Comparison of ENCODE assay signal across 18 cellular contexts in the genomic region with DNA sequence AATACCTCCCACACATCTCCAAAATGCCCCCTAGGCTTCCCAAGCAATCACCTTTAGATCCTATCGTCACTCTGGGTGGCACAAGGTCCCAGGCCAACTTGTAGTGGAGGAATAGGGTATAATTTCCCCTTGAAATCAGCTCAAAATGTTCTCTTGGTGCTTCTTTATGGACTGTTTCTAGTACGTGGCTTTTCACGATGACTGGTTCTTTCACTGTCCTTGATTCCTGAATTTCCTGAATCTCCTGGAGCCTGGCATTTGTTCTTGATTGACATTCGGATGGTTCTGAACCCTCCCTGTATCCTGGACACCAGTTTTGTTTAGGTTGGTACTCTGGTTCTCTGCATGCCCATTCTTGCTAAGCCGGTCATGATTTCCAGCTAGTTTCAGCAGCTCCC. TPM values are rescaled to one million over a fixed set of nuclear protein-coding genes. Genes with fewer than 3 reads are reported as not detected.
DNase-seq lines count a peak whose midpoint lies in the region; ATAC-seq and TF ChIP-seq lines count a peak whose summit lies in the region.
"Had no signal": no experiment of that assay in that cellular context is flagged by ENCODE, and none has a peak within 500 bp of the region (broad histone marks: within the 10 kb centered on the region; RNA-seq: fewer than 3 reads in every experiment).

No MANE protein-coding gene starts in this region.

- peak overlapping the region; percentile 89 for H3K27ac ChIP-seq in mammary epithelial cell (ENCODE audit: insufficient read depth, low read depth, low read length)
- H3K27ac ChIP-seq: SK-N-MC had no signal

- H3K4me3 Mint-ChIP-seq in mesothelial cell of epicardium = no peak overlapping the region
- H3K4me3 Mint-ChIP-seq: H9 had no signal

- no peaks in the 10 kb centered on the region for H3K9me3 Mint-ChIP-seq in mesothelial cell of epicardium
- H3K9me3 Mint-ChIP-seq: H9 had no signal

- H3K9ac ChIP-seq in mammary epithelial cell (ENCODE audit: insufficient read depth, low read length) = peak overlapping the region; percentile 31

- no peaks in the 10 kb centered on the region for H3K27me3 ChIP-seq in mammary epithelial cell (ENCODE audit: insufficient read depth, low read length)

- no peak for TF ChIP-seq CTCF in mammary epithelial cell (conservative IDR thresholded peaks at IDR 0.05 in 1 of 2, IDR thresholded peaks at IDR 0.05 in 1 of 2; ENCODE audit: extremely low read depth in 1 of 2, insufficient read depth in 1 of 2, low read depth in 1 of 2, low read length in 2 of 2)
- no peak for TF ChIP-seq CTCF in mesothelial cell of epicardium (IDR thresholded peaks at IDR 0.05; ENCODE audit: unreplicated experiment)

- intact Hi-C loops in mammary epithelial cell (cut with micrococcal nuclease) = loop anchor here (1.0 kb wide), 1 partner anchor 8 kb away; no protein-coding TSS in a partner anchor

- H3K27me3 Mint-ChIP-seq in mesothelial cell of epicardium (ENCODE audit: low read depth) = peaks cover 6% of the 10 kb centered on the region

- 1% methylated on average over 5 of the region's 5 CpGs for WGBS in mammary epithelial cell (ENCODE audit: low coverage, missing lambda C conversion rate)

- no peaks in the 10 kb centered on the region for H3K4me1 Mint-ChIP-seq in mesothelial cell of epicardium

- H3K9me3 ChIP-seq in mammary epithelial cell (replicated peaks; ENCODE audit: insufficient read depth, low read length) = no peaks in the 10 kb centered on the region

- no peaks in the 10 kb centered on the region for H3K36me3 ChIP-seq in mammary epithelial cell (ENCODE audit: insufficient read depth, low read length)

- H2AFZ ChIP-seq in mammary epithelial cell (ENCODE audit: low read depth, low read length) = peak overlapping the region; percentile 59

- ATAC-seq in GM18520 (IDR thresholded peaks at IDR 0.05; ENCODE audit: unreplicated experiment) (no peak), HG02970 (IDR thresholded peaks at IDR 0.05; ENCODE audit: low FRiP score, unreplicated experiment) (no peak)
- ATAC-seq: K562 had no signal

- peaks cover 2% of the 10 kb centered on the region for H3K79me2 ChIP-seq in mammary epithelial cell (ENCODE audit: insufficient read depth, low read length)

- CTCF ChIA-PET in mammary epithelial cell (lab: Charles Lee; ENCODE audit: low non-redundant PET) = no interaction called here

- H3K4me2 ChIP-seq in mammary epithelial cell (ENCODE audit: insufficient read depth, low read depth, low read length) = peak overlapping the region; percentile 61

- no peaks in the 10 kb centered on the region for H3K36me3 Mint-ChIP-seq in mesothelial cell of epicardium

- peaks cover 11% of the 10 kb centered on the region for H3K4me1 ChIP-seq in mammary epithelial cell (ENCODE audit: insufficient read depth, low read length)

- in situ Hi-C loops in mammary epithelial cell (cut with MboI; ENCODE audit: low sequenced_read_pairs in 2 of 2) = no loop called here

- dilution Hi-C loops in mammary epithelial cell (cut with HindIII; ENCODE audit: low sequenced_read_pairs) = no loop called here

- TSS peak; percentile 22 for BruUV-seq in mammary epithelial cell (replicated peaks; lab: Mats Ljungman, UMichigan)

- H4K20me1 ChIP-seq in mammary epithelial cell (ENCODE audit: insufficient read depth, low read length) = no peaks in the 10 kb centered on the region

- peak overlapping the region; percentile 28 for H3K27ac Mint-ChIP-seq in mesothelial cell of epicardium

- peak overlapping the region in 1 of 3 experiments; percentile 14 for H3K4me3 ChIP-seq in mammary epithelial cell (replicated peaks in 1 of 3; ENCODE audit: insufficient read depth in 1 of 3, low read depth in 2 of 3, low read length in 3 of 3)
- H3K4me3 ChIP-seq: K562, SK-N-MC had no signal

- peak; percentile 41 for DNase-seq in DMS 273 (lab: John Stamatoyannopoulos, UW; ENCODE audit: unreplicated experiment)
- DNase-seq in NCI-H69 (lab: John Stamatoyannopoulos, UW) = peak; percentile 19
- peak; percentile 93 for DNase-seq in mammary epithelial cell
- DNase-seq in mesothelial cell of epicardium (ENCODE audit: low spot score in 2 of 2, unreplicated experiment in 2 of 2) = no peak
- no peak for DNase-seq in NCI-H2196 (lab: John Stamatoyannopoulos, UW; ENCODE audit: unreplicated experiment)
- DNase-seq: ACHN, AML-193, COR-L47, H9, MV-4-11, NCI-H1417, NCI-H1930, NCI-H446, Right ventricle myocardium superior had no signal

RNA-seq across cellular contexts. Expression of gene VPS53, which starts 6.9 kb away (rescaled TPM):
- total RNA-seq in mammary epithelial cell = 100 to 1,000 TPM in 1 of 2 donors, 10 to 100 TPM in 1; 48.3 to 112 TPM
- polyA plus RNA-seq in mammary epithelial cell = 30.6 TPM
- 221 TPM for polyA minus RNA-seq in mammary epithelial cell
- total RNA-seq in mesothelial cell of epicardium = 73.7 to 79.7 TPM (median 76.2 TPM) in 3 replicates

RNA-seq across cellular contexts. Expression of gene TLCD3A, which starts 10.9 kb away (rescaled TPM):
- 10 to 100 TPM; 24.2 to 41.1 TPM for total RNA-seq in mammary epithelial cell
- 62.5 TPM for polyA plus RNA-seq in mammary epithelial cell
- 86.8 TPM for polyA minus RNA-seq in mammary epithelial cell
- 25.3 to 28.3 TPM (median 27.7 TPM) in 3 replicates for total RNA-seq in mesothelial cell of epicardium

RNA-seq across cellular contexts. Expression of gene GEMIN4, which starts 30.5 kb away (rescaled TPM):
- total RNA-seq in mammary epithelial cell = 10 to 100 TPM; 17.0 to 31.4 TPM
- 31.1 TPM for polyA plus RNA-seq in mammary epithelial cell
- polyA minus RNA-seq in mammary epithelial cell = 102 TPM
- 28.6 to 35.8 TPM (median 35.4 TPM) in 3 replicates for total RNA-seq in mesothelial cell of epicardium

Comparison
In these comparisons a context has a peak if more than half of its experiments do, and no peak if none do; other contexts are left out.
1. DNase-seq: peak in DMS 273 (single experiment), NCI-H69 (single experiment) and mammary epithelial cell (single experiment); none in mesothelial cell of epicardium (0 of 2) and NCI-H2196 (single experiment).